12 cellular contexts compared by ENCODE assay signal in genomic region chr10:53403688-53404087, GRCh38.
A peak's percentile ranks its signal among the peaks of the same experiment; 100 is the strongest.
DNase-seq lines count a peak whose midpoint lies in the region; ATAC-seq and TF ChIP-seq lines count a peak whose summit lies in the region.
"Had no signal": no experiment of that assay in that cellular context is flagged by ENCODE, and none has a peak within 500 bp of the region (broad histone marks: within the 10 kb centered on the region; RNA-seq: fewer than 3 reads in every experiment).

No MANE protein-coding gene starts in this region.

- H3K4me3 ChIP-seq in SJCRH30, result no peak overlapping the region

- TF ChIP-seq CTCF in CD14-positive monocyte (IDR thresholded peaks at IDR 0.05), result no peak

- no peak overlapping the region for H3K27ac Mint-ChIP-seq in CD14-positive monocyte

- H3K27me3 ChIP-seq in SJCRH30, result no peaks in the 10 kb centered on the region

- H3K36me3 Mint-ChIP-seq in CD14-positive monocyte, result no peaks in the 10 kb centered on the region

- no peaks in the 10 kb centered on the region for H3K4me1 Mint-ChIP-seq in CD14-positive monocyte

- DNase-seq in H4 (ENCODE audit: low spot score) (peak; percentile 90), SJCRH30 (peak; percentile 66), Right ventricle myocardium inferior (ENCODE audit: missing footprints) (peak; percentile 89), pulmonary artery endothelial cell (ENCODE audit: low read depth, low spot score) (peak; percentile 4), CD14-positive monocyte (ENCODE audit: low spot score) (no peak), NCI-H446 treated with DMSO at 0.1 percent for 48 hours (lab: John Stamatoyannopoulos, UW) (no peak), NAMALWA (ENCODE audit: low spot score) (no peak), NCI-H2107 treated with DMSO at 0.1 percent for 48 hours (lab: John Stamatoyannopoulos, UW; ENCODE audit: unreplicated experiment) (no peak)
- DNase-seq: DND-41, hypothalamus had no signal

- H3K9me3 ChIP-seq in SJCRH30 (replicated peaks), result no peaks in the 10 kb centered on the region

- H3K9me3 Mint-ChIP-seq in CD14-positive monocyte, result peaks cover 0 to 6% (median 0%) of the 10 kb centered on the region in 7 donors

- no peaks in the 10 kb centered on the region for H3K4me1 ChIP-seq in SJCRH30

- no peaks in the 10 kb centered on the region for H3K36me3 ChIP-seq in SJCRH30

- ATAC-seq in Right ventricle myocardium inferior, result peak; percentile 99

- no peak overlapping the region for H3K4me3 Mint-ChIP-seq in CD14-positive monocyte

- intact Hi-C loops in Right ventricle myocardium inferior (cut with DNase I) (loop anchor here (5.0 kb wide), 1 partner anchor 84 kb away; no protein-coding TSS in a partner anchor), CD14-positive monocyte (cut with micrococcal nuclease) (no loop called here)

- H3K27ac ChIP-seq in SJCRH30, result no peak overlapping the region
- H3K27ac ChIP-seq: KMS-11, RWPE1 had no signal

- H3K27me3 Mint-ChIP-seq in CD14-positive monocyte (ENCODE audit: low read depth in 3 of 3), result no peaks in the 10 kb centered on the region

Comparison
In these comparisons a context has a peak if more than half of its experiments do, and no peak if none do; other contexts are left out.
1. DNase-seq: peak in H4 (single experiment), SJCRH30 (2 of 2), Right ventricle myocardium inferior (single experiment) and pulmonary artery endothelial cell (single experiment); none in CD14-positive monocyte (single experiment), NCI-H446 treated with DMSO at 0.1 percent for 48 hours (single experiment), NAMALWA (single experiment) and NCI-H2107 treated with DMSO at 0.1 percent for 48 hours (single experiment).